In genomic region chr9:75927351-75927750, GRCh38 we compare ENCODE assay signal across 16 cellular contexts. TPM values are rescaled to one million over a fixed set of nuclear protein-coding genes. Genes with fewer than 3 reads are reported as not detected.
DNase-seq lines count a peak whose midpoint lies in the region; ATAC-seq, FAIRE-seq and TF ChIP-seq lines count a peak whose summit lies in the region.
"Had no signal": no experiment of that assay in that cellular context is flagged by ENCODE, and none has a peak within 500 bp of the region (broad histone marks: within the 10 kb centered on the region; RNA-seq: fewer than 3 reads in every experiment).

No MANE protein-coding gene starts in this region.

- no peak overlapping the region for H3K27ac ChIP-seq in CD8-positive, alpha-beta T cell (ENCODE audit: low read depth, low read length)
- peak overlapping the region; percentile 14; the same call in 1 of the 2 replicates for H3K27ac ChIP-seq in PC-9
- H3K27ac ChIP-seq in thyroid gland = no peak overlapping the region
- no peak overlapping the region for H3K27ac ChIP-seq in lower lobe of right lung
- H3K27ac ChIP-seq: 22Rv1, GM23248 had no signal

- peak overlapping the region; percentile 57 for H3K4me2 ChIP-seq in PC-9

- H4K20me1 ChIP-seq in PC-9 (ENCODE audit: insufficient read depth) = no peaks in the 10 kb centered on the region

- H3K4me3 Mint-ChIP-seq in CD8-positive, alpha-beta T cell = no peak overlapping the region
- H3K4me3 Mint-ChIP-seq: CD14-positive monocyte; CD8-positive, alpha-beta memory T cell had no signal

- H3K79me2 ChIP-seq in PC-9 (ENCODE audit: low read depth) = peaks cover 48% of the 10 kb centered on the region

- no peaks in the 10 kb centered on the region for H3K36me3 ChIP-seq in CD8-positive, alpha-beta T cell (ENCODE audit: insufficient read depth, low read length)
- H3K36me3 ChIP-seq in PC-9 (ENCODE audit: low read depth) = no peaks in the 10 kb centered on the region
- no peaks in the 10 kb centered on the region for H3K36me3 ChIP-seq in thyroid gland
- no peaks in the 10 kb centered on the region for H3K36me3 ChIP-seq in lower lobe of right lung
- H3K36me3 ChIP-seq: HAP-1 had no signal

- no peak for TF ChIP-seq POLR2A in thyroid gland (IDR thresholded peaks at IDR 0.05)
- TF ChIP-seq POLR2A in GM12891 (IDR thresholded peaks at IDR 0.05; ENCODE audit: low read depth, low read length) = no peak

- no peak for DNase-seq in CD8-positive, alpha-beta T cell
- DNase-seq in PC-9 (peak in 1 of 2 experiments; percentile 77), kidney tubule cell (ENCODE audit: low spot score) (peak; percentile 68), thyroid gland (peak; percentile 13 to 22), lower lobe of right lung (no peak), GM12891 (ENCODE audit: insufficient read length, low spot score) (no peak)
- DNase-seq in activated effector memory CD4-positive, alpha-beta T cell treated with Interleukin-2 at 50 U/mL for 16 hours = no peak
- DNase-seq: CD8-positive, alpha-beta memory T cell; DMS 273 treated with DMSO at 0.1 percent for 48 hours; GM23248 had no signal

- H3K36me3 Mint-ChIP-seq in CD8-positive, alpha-beta T cell = peaks cover 12% of the 10 kb centered on the region
- H3K36me3 Mint-ChIP-seq: CD8-positive, alpha-beta memory T cell had no signal

- H3K27ac Mint-ChIP-seq in CD8-positive, alpha-beta T cell = peak overlapping the region; percentile 37
- H3K27ac Mint-ChIP-seq: CD8-positive, alpha-beta memory T cell had no signal

- no peaks in the 10 kb centered on the region for H3K27me3 Mint-ChIP-seq in CD8-positive, alpha-beta T cell (ENCODE audit: low read depth)

- FAIRE-seq in GM12891 (lab: Jason Lieb, UNC) = no peak
- FAIRE-seq: HepG2, HTR-8/SVneo had no signal

- H2AFZ ChIP-seq in PC-9 = no peak overlapping the region
- H2AFZ ChIP-seq: GM23248 had no signal

- POLR2A ChIA-PET in CD8-positive, alpha-beta T cell (lab: Charles Lee) = no interaction called here
- POLR2A ChIA-PET in PC-9 (lab: Charles Lee; ENCODE audit: unreplicated experiment) = interaction anchor here (0.6 kb wide), 1 partner anchor 33 kb away, joined by 3 read pairs; no protein-coding TSS in a partner anchor

- CTCF ChIA-PET in CD8-positive, alpha-beta T cell (lab: Charles Lee) = no interaction called here
- CTCF ChIA-PET in PC-9 (lab: Charles Lee) = no interaction called here

- H3K4me1 Mint-ChIP-seq in CD8-positive, alpha-beta T cell (ENCODE audit: low read depth) = peaks cover 66% of the 10 kb centered on the region

- H3K9me3 ChIP-seq in CD8-positive, alpha-beta T cell (ENCODE audit: low read length) = no peaks in the 10 kb centered on the region
- peaks cover 3% of the 10 kb centered on the region; the same call in 1 of the 2 replicates for H3K9me3 ChIP-seq in PC-9 (ENCODE audit: insufficient read depth, low read depth)
- H3K9me3 ChIP-seq in thyroid gland = no peaks in the 10 kb centered on the region
- no peaks in the 10 kb centered on the region for H3K9me3 ChIP-seq in lower lobe of right lung
- H3K9me3 ChIP-seq: Caco-2, HAP-1 had no signal

- H3K9me3 Mint-ChIP-seq in CD8-positive, alpha-beta T cell = peaks cover under 1% of the 10 kb centered on the region

- H3K4me1 ChIP-seq in CD8-positive, alpha-beta T cell (ENCODE audit: insufficient read depth, low read length) = no peaks in the 10 kb centered on the region
- peaks cover 29% of the 10 kb centered on the region for H3K4me1 ChIP-seq in PC-9 (replicated peaks; ENCODE audit: insufficient read depth)
- H3K4me1 ChIP-seq in thyroid gland = peaks cover 13 to 24% of the 10 kb centered on the region in 2 donors
- peaks cover 16% of the 10 kb centered on the region for H3K4me1 ChIP-seq in lower lobe of right lung
- H3K4me1 ChIP-seq: Caco-2 had no signal

- 60 to 67% methylated on average over 2 of the region's 2 CpGs for WGBS in thyroid gland, 2 donors

- H3K9me2 ChIP-seq in PC-9 (ENCODE audit: insufficient read depth) = no peaks in the 10 kb centered on the region

- TF ChIP-seq CTCF in CD8-positive, alpha-beta T cell (IDR thresholded peaks at IDR 0.05) = no peak
- no peak for TF ChIP-seq CTCF in PC-9 (conservative IDR thresholded peaks at IDR 0.05)
- no peak for TF ChIP-seq CTCF in thyroid gland (IDR thresholded peaks at IDR 0.05)
- TF ChIP-seq CTCF in lower lobe of right lung (IDR thresholded peaks at IDR 0.05) = no peak

- peaks cover 19% of the 10 kb centered on the region; the same call in 1 of the 2 replicates for H3F3A ChIP-seq in PC-9 (ENCODE audit: insufficient read depth, low read depth)

- H3K4me3 ChIP-seq in CD8-positive, alpha-beta T cell (ENCODE audit: low read depth, low read length) = no peak overlapping the region
- H3K4me3 ChIP-seq in PC-9 (peak overlapping the region; percentile 11; the same call in 1 of the 2 replicates), thyroid gland (replicated peaks in 1 of 3) (no peak overlapping the region), lower lobe of right lung (no peak overlapping the region)
- H3K4me3 ChIP-seq: GM23248, HAP-1 had no signal

- intact Hi-C loops in CD8-positive, alpha-beta T cell (cut with DNase I, micrococcal nuclease) = no loop called here
- intact Hi-C loops in PC-9 (cut with micrococcal nuclease; ENCODE audit: unreplicated experiment) = no loop called here
- intact Hi-C loops in thyroid gland (cut with DNase I) = no loop called here
- intact Hi-C loops in lower lobe of right lung (cut with DNase I) = no loop called here

- no peaks in the 10 kb centered on the region for H3K27me3 ChIP-seq in CD8-positive, alpha-beta T cell (ENCODE audit: insufficient read depth, low read length)
- no peaks in the 10 kb centered on the region for H3K27me3 ChIP-seq in PC-9 (ENCODE audit: insufficient read depth, low read depth)
- no peaks in the 10 kb centered on the region for H3K27me3 ChIP-seq in thyroid gland
- no peaks in the 10 kb centered on the region for H3K27me3 ChIP-seq in lower lobe of right lung (ENCODE audit: low read depth)

- ATAC-seq in CD8-positive, alpha-beta T cell = no peak
- ATAC-seq in lower lobe of right lung = no peak
- ATAC-seq: HepG2 had no signal

- no TSS peak for BruUV-seq in PC-9 (replicated peaks; lab: Mats Ljungman, UMichigan)

TF ChIP-seq in GM12891, 5 proteins besides CTCF, POLR2A, EP300 and RAD21:
- TF ChIP-seq POLR2AphosphoS5 (IDR thresholded peaks at IDR 0.05; ENCODE audit: low read depth, low read length) (no peak), POU2F2 (IDR thresholded peaks at IDR 0.05; ENCODE audit: low read depth, low read length) (no peak), SPI1 (IDR thresholded peaks at IDR 0.05; ENCODE audit: low read depth, low read length) (no peak), TAF1 (IDR thresholded peaks at IDR 0.05; ENCODE audit: low read depth, low read length) (no peak), PAX5 (IDR thresholded peaks at IDR 0.05; ENCODE audit: insufficient read depth, low read length, severe bottlenecking) (no peak)
TF ChIP-seq in GM12891: peak in this region for 0.

RNA-seq across cellular contexts. Expression of gene PCSK5, which starts 36.9 kb away (rescaled TPM):
- total RNA-seq in CD8-positive, alpha-beta T cell = 10 to 100 TPM; 13.7 to 13.8 TPM
- total RNA-seq in PC-9 (2021) (8.2 and 9.8 TPM in 2 replicates), thyroid gland (10 to 100 TPM in 3 of 4 donors, 1 to 10 TPM in 1; 9.6 to 41.8 (median 15.1) TPM), lower lobe of right lung (18.1 TPM)
- polyA plus RNA-seq in GM12891 (2012; ENCODE audit: low read depth, missing spikeins) = not detected

Comparison
In these comparisons a context has a peak if more than half of its experiments do, and no peak if none do; other contexts are left out.
1. DNase-seq: peak in kidney tubule cell (single experiment) and thyroid gland (2 of 2); none in CD8-positive, alpha-beta T cell (0 of 7), lower lobe of right lung (single experiment), activated effector memory CD4-positive, alpha-beta T cell treated with Interleukin-2 at 50 U/mL for 16 hours (single experiment) and GM12891 (single experiment).